Comparison of ENCODE assay signal across 26 cellular contexts in genomic region chr7:80890839-80891544, GRCh38. TPM values are rescaled to one million over a fixed set of nuclear protein-coding genes. Genes with fewer than 3 reads are reported as not detected.
DNase-seq lines count a peak whose midpoint lies in the region; ATAC-seq and TF ChIP-seq lines count a peak whose summit lies in the region.
"Had no signal": no experiment of that assay in that cellular context is flagged by ENCODE, and none has a peak within 500 bp of the region (broad histone marks: within the 10 kb centered on the region; RNA-seq: fewer than 3 reads in every experiment).

No MANE protein-coding gene starts in this region.

- TF ChIP-seq CTCF in glutamatergic neuron (IDR thresholded peaks at IDR 0.05; ENCODE audit: partially characterized antibody, unreplicated experiment) (no peak), tibial artery (IDR thresholded peaks at IDR 0.05) (no peak)

- in situ Hi-C loops in SK-MEL-5 (cut with HindIII; ENCODE audit: low pct_unique_long_range_greater_than_20kb, low sequenced_read_pairs) = no loop called here

- no peak for ATAC-seq in GM19452 (IDR thresholded peaks at IDR 0.05; ENCODE audit: unreplicated experiment)
- no peak for ATAC-seq in HG03039 (IDR thresholded peaks at IDR 0.05; ENCODE audit: unreplicated experiment)
- ATAC-seq: activated naive CD8-positive, alpha-beta T cell treated with anti-CD3 and anti-CD28 coated beads, Interleukin-2, amount 50 U/mL, for 24 hours; foreskin keratinocyte; HepG2; natural killer cell had no signal

- H3K36me3 Mint-ChIP-seq in glutamatergic neuron (ENCODE audit: unreplicated experiment) = no peaks in the 10 kb centered on the region
- H3K36me3 Mint-ChIP-seq: natural killer cell had no signal

- H3K9me3 ChIP-seq in tibial artery = no peaks in the 10 kb centered on the region
- H3K9me3 ChIP-seq: SJCRH30 had no signal

- H3K27me3 Mint-ChIP-seq in glutamatergic neuron (ENCODE audit: unreplicated experiment) = peaks cover 3% of the 10 kb centered on the region
- H3K27me3 Mint-ChIP-seq: activated naive CD8-positive, alpha-beta T cell treated with anti-CD3 and anti-CD28 coated beads, Interleukin-2, amount 50 U/mL, for 24 hours; progenitor cell of endocrine pancreas; type B pancreatic cell had no signal

- H3K27me3 ChIP-seq in tibial artery = no peaks in the 10 kb centered on the region
- H3K27me3 ChIP-seq: foreskin keratinocyte, SJCRH30 had no signal

- no peaks in the 10 kb centered on the region for H3K9me3 Mint-ChIP-seq in glutamatergic neuron (ENCODE audit: unreplicated experiment)
- H3K9me3 Mint-ChIP-seq: activated naive CD8-positive, alpha-beta T cell treated with anti-CD3 and anti-CD28 coated beads, Interleukin-2, amount 50 U/mL, for 24 hours; activated T-helper 2 cell treated with anti-CD3 and anti-CD28 coated beads, Interferon-gamma antibody, Interleukin-2, Interleukin-4, amounts not matched to agents 10 μg/mL and 5 μg/mL and 100 μg/mL, durations not matched to agents 14 hours and 24 hours and 36 hours; type B pancreatic cell had no signal

- intact Hi-C loops in tibial artery (cut with DNase I; ENCODE audit: low total_unique reads) = no loop called here

- POLR2A ChIA-PET in HEK293T (lab: Yijun Ruan, JAX) = no interaction called here

- H3K27ac Mint-ChIP-seq in glutamatergic neuron (ENCODE audit: unreplicated experiment) = peak overlapping the region; percentile 19
- H3K27ac Mint-ChIP-seq: activated naive CD8-positive, alpha-beta T cell treated with anti-CD3 and anti-CD28 coated beads, Interleukin-2, amount 50 U/mL, for 24 hours; activated T-helper 2 cell treated with anti-CD3 and anti-CD28 coated beads, Interferon-gamma antibody, Interleukin-2, Interleukin-4, amounts not matched to agents 10 μg/mL and 5 μg/mL and 100 μg/mL, durations not matched to agents 14 hours and 24 hours and 36 hours; natural killer cell; progenitor cell of endocrine pancreas; type B pancreatic cell had no signal

- peaks cover 13% of the 10 kb centered on the region for H3K4me1 Mint-ChIP-seq in glutamatergic neuron (ENCODE audit: low read depth, unreplicated experiment)
- H3K4me1 Mint-ChIP-seq: activated naive CD8-positive, alpha-beta T cell treated with anti-CD3 and anti-CD28 coated beads, Interleukin-2, amount 50 U/mL, for 24 hours; natural killer cell had no signal

- H3K4me3 Mint-ChIP-seq in glutamatergic neuron (ENCODE audit: unreplicated experiment) = no peak overlapping the region
- H3K4me3 Mint-ChIP-seq: activated naive CD8-positive, alpha-beta T cell treated with anti-CD3 and anti-CD28 coated beads, Interleukin-2, amount 50 U/mL, for 24 hours; natural killer cell; type B pancreatic cell had no signal

- CTCF ChIA-PET in HEK293T (lab: Yijun Ruan, JAX) = interaction anchor here (0.6 kb wide), 1 partner anchor 190 kb away, joined by 4 read pairs; no protein-coding TSS in a partner anchor

- no peak overlapping the region for H3K4me3 ChIP-seq in tibial artery
- H3K4me3 ChIP-seq: SJCRH30 had no signal

- peak overlapping the region; percentile 30 to 33 for H3K27ac ChIP-seq in tibial artery
- H3K27ac ChIP-seq: foreskin keratinocyte, SJCRH30, WERI-Rb-1 had no signal

- H3K4me1 ChIP-seq in tibial artery = peaks cover 0 to 21% (median 7%) of the 10 kb centered on the region in 4 donors
- H3K4me1 ChIP-seq: foreskin keratinocyte had no signal

- H3K36me3 ChIP-seq in tibial artery = no peaks in the 10 kb centered on the region
- H3K36me3 ChIP-seq: WERI-Rb-1 had no signal

- DNase-seq in HEK293T (ENCODE audit: extremely low spot score) (no peak), SK-MEL-5 (ENCODE audit: low read depth, low spot score) (peak; percentile 48), glutamatergic neuron (no peak), tibial artery (no peak), SHP77 (lab: John Stamatoyannopoulos, UW) (no peak)
- DNase-seq: activated CD4-positive, alpha-beta T cell treated with anti-CD3 and anti-CD28 coated beads, Interleukin-2, amount 50 U/mL, for 1 hour; activated CD8-positive, alpha-beta memory T cell treated with anti-CD3 and anti-CD28 coated beads, Interleukin-2, amount 50 U/mL, for 4 hours; activated naive CD8-positive, alpha-beta T cell treated with anti-CD3 and anti-CD28 coated beads, Interleukin-2, amount 50 U/mL, for 24 hours; foreskin keratinocyte; kidney glomerular epithelial cell; natural killer cell; NCI-H1436; NCI-H2171 treated with DMSO at 0.1 percent for 48 hours; NCI-H69; SJCRH30; small intestine; stimulated activated naive CD4-positive, alpha-beta T cell; T-helper 2 cell; WERI-Rb-1 had no signal

TF ChIP-seq in HEK293T, 16 proteins besides CTCF, POLR2A, EP300 and RAD21:
- TF ChIP-seq SUZ12 (IDR thresholded peaks at IDR 0.05) (no peak), PKNOX1 (IDR thresholded peaks at IDR 0.05) (peak; percentile 50)
TF ChIP-seq in HEK293T: peak in this region for 1.

RNA-seq across cellular contexts. Expression of gene SEMA3C, which starts 27.9 kb away (rescaled TPM):
- 26.2 and 26.4 TPM in 2 replicates for total RNA-seq in SK-MEL-5 (2014; rRNA removed; shearing (Covaris generic))
- polyA plus RNA-seq in SK-MEL-5 (2015; cell fraction: cytosol; rRNA removed) = 8.2 and 13.4 TPM in 2 replicates
- polyA plus RNA-seq in SK-MEL-5 (2015; cell fraction: nucleus; rRNA removed) = 20.2 and 21.4 TPM in 2 replicates
- 91.3 TPM for total RNA-seq in glutamatergic neuron (ENCODE audit: unreplicated experiment)
- total RNA-seq: activated T-helper 2 cell treated with anti-CD3 and anti-CD28 coated beads, Interferon-gamma antibody, Interleukin-2, Interleukin-4, amounts not matched to agents 10 μg/mL and 5 μg/mL and 100 μg/mL, durations not matched to agents 14 hours and 24 hours and 36 hours; OCI-LY7 had no signal
